ENCODE assay signal across 8 cellular contexts in genomic region chr17:57442914-57443571, GRCh38.
DNase-seq lines count a peak whose midpoint lies in the region; ATAC-seq and TF ChIP-seq lines count a peak whose summit lies in the region.

No MANE protein-coding gene starts in this region.

- TF ChIP-seq CTCF in GM23338 (conservative IDR thresholded peaks at IDR 0.05; ENCODE audit: low read depth in 2 of 2), result no peak

- peaks cover 71% of the 10 kb centered on the region for H3K4me1 Mint-ChIP-seq in activated naive CD8-positive, alpha-beta T cell (ENCODE audit: low read depth)
- H3K4me1 Mint-ChIP-seq in GM23338, result peaks cover 53% of the 10 kb centered on the region

- no peaks in the 10 kb centered on the region for H3K36me3 ChIP-seq in GM23338 (ENCODE audit: insufficient read depth)

- peaks cover 32% of the 10 kb centered on the region for H3K4me1 ChIP-seq in GM23338 (ENCODE audit: insufficient read depth)

- intact Hi-C loops in left colon (cut with DNase I, micrococcal nuclease), result no loop called here

- peak; percentile 43 for ATAC-seq in GM21717 (IDR thresholded peaks at IDR 0.05; ENCODE audit: unreplicated experiment)
- peak; percentile 22 for ATAC-seq in left colon
- no peak for ATAC-seq in GM19452 (IDR thresholded peaks at IDR 0.05; ENCODE audit: unreplicated experiment)
- no peak for ATAC-seq in GM23338

- H3K27me3 Mint-ChIP-seq in activated naive CD8-positive, alpha-beta T cell, result no peaks in the 10 kb centered on the region
- H3K27me3 Mint-ChIP-seq in GM23338 (ENCODE audit: insufficient read depth, low read depth, poor library complexity), result peaks cover 3% of the 10 kb centered on the region

- no peaks in the 10 kb centered on the region for H3K9me3 Mint-ChIP-seq in activated naive CD8-positive, alpha-beta T cell (ENCODE audit: low read depth)
- H3K9me3 Mint-ChIP-seq in GM23338, result no peaks in the 10 kb centered on the region; the same call in 2 of the 3 replicates

- no peaks in the 10 kb centered on the region for H3K27me3 ChIP-seq in GM23338 (ENCODE audit: insufficient read depth)

- H3K4me2 ChIP-seq in GM23338, result no peak overlapping the region

- no peaks in the 10 kb centered on the region for H3F3A ChIP-seq in GM23338 (replicated peaks; ENCODE audit: low read depth)

- DNase-seq in SHP77 (lab: John Stamatoyannopoulos, UW), result peak; percentile 42 to 73
- peak in 1 of 2 donors; percentile 39 for DNase-seq in left colon
- peak; percentile 43 to 60 for DNase-seq in stimulated activated CD8-positive, alpha-beta memory T cell treated with anti-CD3 and anti-CD28 coated beads, Interleukin-7, amount 100 ng/mL, for 4 hours (ENCODE audit: low read depth in 2 of 2)
- DNase-seq in NCI-H1436 (lab: John Stamatoyannopoulos, UW), result no peak
- DNase-seq in GM23338 (ENCODE audit: low spot score), result no peak

- H3K4me3 Mint-ChIP-seq in activated naive CD8-positive, alpha-beta T cell, result peak overlapping the region; percentile 53
- no peak overlapping the region for H3K4me3 Mint-ChIP-seq in GM23338

- H3K27ac ChIP-seq in GM23338 (ENCODE audit: low read depth), result no peak overlapping the region

- H3K4me3 ChIP-seq in GM23338, result no peak overlapping the region

- H3K36me3 Mint-ChIP-seq in activated naive CD8-positive, alpha-beta T cell, result peaks cover 5% of the 10 kb centered on the region
- H3K36me3 Mint-ChIP-seq in GM23338 (ENCODE audit: low read depth), result no peaks in the 10 kb centered on the region

- peak overlapping the region; percentile 95 for H3K27ac Mint-ChIP-seq in activated naive CD8-positive, alpha-beta T cell
- no peak overlapping the region for H3K27ac Mint-ChIP-seq in GM23338

- no peaks in the 10 kb centered on the region for H3K9me2 ChIP-seq in GM23338 (ENCODE audit: insufficient read depth)

- no peak overlapping the region for H2AFZ ChIP-seq in GM23338

- H4K20me1 ChIP-seq in GM23338 (replicated peaks; ENCODE audit: insufficient read depth), result no peaks in the 10 kb centered on the region; the same call in 1 of the 2 replicates

- no peaks in the 10 kb centered on the region; the same call in 1 of the 2 replicates for H3K79me2 ChIP-seq in GM23338 (replicated peaks; ENCODE audit: insufficient read depth)

TF ChIP-seq in GM23338, 12 proteins besides CTCF, POLR2A, EP300 and RAD21:
- no peak for TF ChIP-seq ZNF114 (CRISPR knock-in tag; IDR thresholded peaks at IDR 0.05)
- no peak for TF ChIP-seq CREB1 (CRISPR knock-in tag; IDR thresholded peaks at IDR 0.05; ENCODE audit: low read depth)
- no peak for TF ChIP-seq POLR2AphosphoS5 (IDR thresholded peaks at IDR 0.05; ENCODE audit: low read depth)

Comparison
In these comparisons a context has a peak if more than half of its experiments do, and no peak if none do; other contexts are left out.
1. ATAC-seq: peak in GM21717 (single experiment) and left colon (single experiment); none in GM19452 (single experiment) and GM23338 (single experiment).
2. DNase-seq: peak in SHP77 (2 of 2) and stimulated activated CD8-positive, alpha-beta memory T cell treated with anti-CD3 and anti-CD28 coated beads, Interleukin-7, amount 100 ng/mL, for 4 hours (2 of 2); none in NCI-H1436 (single experiment) and GM23338 (single experiment).